In genomic region chr10:121085386-121085785, GRCh38 we compare ENCODE assay signal across 18 cellular contexts.
A peak's percentile ranks its signal among the peaks of the same experiment; 100 is the strongest.
DNase-seq lines count a peak whose midpoint lies in the region; ATAC-seq and TF ChIP-seq lines count a peak whose summit lies in the region.
"Had no signal": no experiment of that assay in that cellular context is flagged by ENCODE, and none has a peak within 500 bp of the region (broad histone marks: within the 10 kb centered on the region; RNA-seq: fewer than 3 reads in every experiment).

No MANE protein-coding gene starts in this region.

- peaks cover 0 to 14% (median 3%) of the 10 kb centered on the region in 5 experiments for H3K9me3 Mint-ChIP-seq in brain

- peak overlapping the region; percentile 48 to 90 (median 78) for H3K27ac Mint-ChIP-seq in brain
- H3K27ac Mint-ChIP-seq: B cell; CD4-positive, alpha-beta memory T cell had no signal

- H3K27me3 Mint-ChIP-seq in brain: peaks cover 10% of the 10 kb centered on the region
- H3K27me3 Mint-ChIP-seq: B cell had no signal

- H3K4me3 Mint-ChIP-seq in brain: peak overlapping the region in 1 of 5 experiments; percentile 23
- H3K4me3 Mint-ChIP-seq: B cell; CD4-positive, alpha-beta memory T cell had no signal

- ATAC-seq in HG03457 (IDR thresholded peaks at IDR 0.05; ENCODE audit: unreplicated experiment): no peak
- ATAC-seq in HG03565 (IDR thresholded peaks at IDR 0.05; ENCODE audit: unreplicated experiment): no peak

- DNase-seq in MV-4-11 (lab: John Stamatoyannopoulos, UW): peak; percentile 62
- peak; percentile 64 for DNase-seq in medulla oblongata (ENCODE audit: extremely low spot score)
- DNase-seq in superior temporal gyrus (ENCODE audit: extremely low spot score): peak; percentile 34
- DNase-seq in glomerular visceral epithelial cell (ENCODE audit: extremely low spot score): no peak
- DNase-seq: Calu3; CD4-positive, alpha-beta memory T cell; HCEC 1CT; NCI-H1105 treated with DMSO at 0.1 percent for 48 hours; NCI-H1694 treated with DMSO at 0.1 percent for 48 hours; NCI-H2107; NCI-H2227 treated with DMSO at 0.1 percent for 48 hours; NCI-H526 treated with DMSO at 0.1 percent for 48 hours; PC-9; SJCRH30 had no signal

- no peak for TF ChIP-seq CTCF in brain (conservative IDR thresholded peaks at IDR 0.05)

- peaks cover 60% of the 10 kb centered on the region for H3K4me1 Mint-ChIP-seq in brain
- H3K4me1 Mint-ChIP-seq: B cell; CD4-positive, alpha-beta memory T cell had no signal

- H3K36me3 Mint-ChIP-seq in brain: no peaks in the 10 kb centered on the region
- H3K36me3 Mint-ChIP-seq: CD4-positive, alpha-beta memory T cell had no signal
